ENCODE assay signal across 11 cellular contexts in the genomic region with DNA sequence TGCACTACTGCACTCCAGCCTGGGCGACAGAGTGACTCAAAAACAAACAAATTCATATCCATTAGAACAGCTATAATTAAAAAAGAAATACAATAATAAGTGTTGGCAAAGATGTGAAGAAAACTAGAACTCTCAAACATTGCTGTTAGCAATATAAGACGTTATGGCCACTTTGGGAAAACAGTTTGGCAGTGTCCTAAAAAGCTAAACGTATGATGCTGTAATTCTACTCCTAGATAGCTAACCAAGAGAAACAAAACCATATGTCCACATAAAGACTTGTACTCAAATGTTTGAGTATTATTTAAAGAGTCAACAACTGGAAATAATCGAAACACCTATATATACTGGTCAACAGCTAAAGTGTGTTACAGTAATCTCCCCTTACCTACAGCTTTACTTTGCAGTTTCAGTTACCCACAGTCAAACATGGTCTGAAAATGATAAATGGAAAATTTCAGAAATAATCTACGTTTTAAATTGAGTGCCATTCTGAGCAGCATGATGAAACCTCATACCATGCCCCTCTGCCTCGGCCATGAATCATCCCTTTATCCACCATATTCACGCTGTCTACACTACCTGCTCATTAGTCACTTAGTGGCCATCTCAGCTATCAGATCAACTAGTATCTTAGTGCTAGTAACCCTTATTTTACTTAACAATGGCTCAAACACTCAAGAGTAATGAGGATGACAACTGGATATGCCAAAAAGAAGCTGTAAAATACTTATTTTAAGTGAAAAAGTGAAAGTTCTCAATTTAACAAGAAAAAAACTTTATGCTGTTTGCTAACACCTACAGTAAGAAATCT. TPM values are rescaled to one million over a fixed set of nuclear protein-coding genes. Genes with fewer than 3 reads are reported as not detected.
DNase-seq lines count a peak whose midpoint lies in the region; ATAC-seq and TF ChIP-seq lines count a peak whose summit lies in the region.
"Had no signal": no experiment of that assay in that cellular context is flagged by ENCODE, and none has a peak within 500 bp of the region (broad histone marks: within the 10 kb centered on the region; RNA-seq: fewer than 3 reads in every experiment).

No MANE protein-coding gene starts in this region.

- DNase-seq in AG10803 (ENCODE audit: low read depth) (peak; percentile 46), H9 (no peak), RPMI7951 (ENCODE audit: low read depth) (peak; percentile 50), fibroblast of the aortic adventitia (ENCODE audit: low read depth) (peak; percentile 58), dermis blood vessel endothelial cell (no peak), iPS-NIHi11 (ENCODE audit: low spot score) (no peak), mucosa of descending colon (no peak)

- peak overlapping the region; percentile 28 for H3K27ac ChIP-seq in H9 (ENCODE audit: insufficient read length, low read depth, low read length)

- peaks cover 39% of the 10 kb centered on the region; the same call in 1 of the 2 replicates for H3K79me2 ChIP-seq in H9 (ENCODE audit: insufficient read depth, low read length)

- ATAC-seq in GM18873 (IDR thresholded peaks at IDR 0.05; ENCODE audit: low FRiP score, unreplicated experiment), result no peak
- ATAC-seq in mucosa of descending colon, result no peak
- ATAC-seq: Right ventricle myocardium inferior had no signal

- no peak overlapping the region for H2BK15ac ChIP-seq in H9 (ENCODE audit: low read depth, low read length)

- no peak overlapping the region for H3K23ac ChIP-seq in H9 (ENCODE audit: insufficient read length, low read depth, low read length)

- no peak overlapping the region for H4K5ac ChIP-seq in H9 (ENCODE audit: insufficient read length, low read depth, low read length)

- no peak overlapping the region for H2BK120ac ChIP-seq in H9 (ENCODE audit: low read depth, low read length, poor library complexity, severe bottlenecking)

- no peak overlapping the region for H4K91ac ChIP-seq in H9 (ENCODE audit: insufficient read length, low read depth, low read length)

- no CpG with 5 or more reads among the region's 7 CpGs for WGBS in H9 (ENCODE audit: extremely low coverage, insufficient read length, low lambda C conversion rate)

- no peaks in the 10 kb centered on the region; a peak in 1 of 7 replicates for H3K36me3 Mint-ChIP-seq in H9 (ENCODE audit: insufficient read depth in 1 of 3, low read depth in 3 of 3)

- H2BK12ac ChIP-seq in H9 (ENCODE audit: insufficient read length, low read depth, low read length), result no peak overlapping the region

- H3K4me2 ChIP-seq in H9 (ENCODE audit: insufficient read depth, insufficient read length, low read length), result no peak overlapping the region

- H3K4me3 ChIP-seq in AG10803 (ENCODE audit: low read length) (peak overlapping the region; percentile 10; the same call in 1 of the 2 replicates), fibroblast of the aortic adventitia (ENCODE audit: low read depth, low read length) (peak overlapping the region; percentile 9), mucosa of descending colon (no peak overlapping the region)

- peaks cover 5% of the 10 kb centered on the region; the same call in 1 of the 2 replicates for H3K4me1 ChIP-seq in H9 (ENCODE audit: insufficient read depth, low read length)
- peaks cover 7% of the 10 kb centered on the region for H3K4me1 ChIP-seq in mucosa of descending colon (ENCODE audit: low read depth)

- H2AK5ac ChIP-seq in H9 (ENCODE audit: insufficient read length, low read length), result no peak overlapping the region

- H4K8ac ChIP-seq in H9 (replicated peaks; ENCODE audit: insufficient read length, low read depth, low read length), result no peak overlapping the region

- no peaks in the 10 kb centered on the region for H3K27me3 Mint-ChIP-seq in H9 (ENCODE audit: low read depth)

- H3K14ac ChIP-seq in H9 (ENCODE audit: insufficient read depth, low read length), result no peak overlapping the region

- no peak overlapping the region for H3T11ph ChIP-seq in H9 (ENCODE audit: low read length)

- no peak overlapping the region for H2BK20ac ChIP-seq in H9 (ENCODE audit: low read depth, low read length, poor library complexity, severe bottlenecking)

- H3K9me3 ChIP-seq in H9 (ENCODE audit: control insufficient read depth, low read depth, low read length) (no peaks in the 10 kb centered on the region), mucosa of descending colon (no peaks in the 10 kb centered on the region)

- H3K4me1 Mint-ChIP-seq in H9, result peaks cover 54 to 59% of the 10 kb centered on the region in 2 experiments

- H3K27ac Mint-ChIP-seq in H9, result peak overlapping the region; percentile 64 to 89 (median 74); a peak in 4 of 7 replicates
- H3K27ac Mint-ChIP-seq: activated T-helper 1 cell treated with anti-CD3 and anti-CD28 coated beads, Interleukin-12 subunit alpha, Interleukin-12 subunit beta, Interleukin-2, Interleukin-4 antibody, amounts not matched to agents 30 ng/mL and 10 ng/mL and 1 ng/mL, durations not matched to agents 14 hours and 24 hours and 36 hours had no signal

- intact Hi-C loops in mucosa of descending colon (cut with DNase I, micrococcal nuclease), result no loop called here

- peaks cover 5% of the 10 kb centered on the region for H3K23me2 ChIP-seq in H9 (ENCODE audit: insufficient read length, low read depth, low read length, poor library complexity, severe bottlenecking)

- H3K27me3 ChIP-seq in H9 (ENCODE audit: insufficient read depth, low read length), result no peaks in the 10 kb centered on the region

- peaks cover 12% of the 10 kb centered on the region for H3K79me1 ChIP-seq in H9 (ENCODE audit: insufficient read depth, low read depth, low read length, poor library complexity, severe bottlenecking)

- H3K4ac ChIP-seq in H9 (ENCODE audit: low read depth, low read length), result no peak overlapping the region

- H3K56ac ChIP-seq in H9 (ENCODE audit: insufficient read length, low read depth, low read length), result no peak overlapping the region

- H4K20me1 ChIP-seq in H9 (ENCODE audit: control insufficient read depth, insufficient read depth, insufficient read length), result no peaks in the 10 kb centered on the region

- H2BK5ac ChIP-seq in H9 (ENCODE audit: insufficient read length, low read length), result no peak overlapping the region

- TF ChIP-seq CTCF in AG10803 (conservative IDR thresholded peaks at IDR 0.05; ENCODE audit: low read length) (no peak), H9 (conservative IDR thresholded peaks at IDR 0.05) (no peak), fibroblast of the aortic adventitia (IDR thresholded peaks at IDR 0.05; ENCODE audit: insufficient read depth, low read length) (no peak), mucosa of descending colon (IDR thresholded peaks at IDR 0.05) (no peak)

- H3K9ac ChIP-seq in H9 (ENCODE audit: extremely low read depth, insufficient read length, low read length), result no peak overlapping the region

- no peaks in the 10 kb centered on the region for H3K36me3 ChIP-seq in mucosa of descending colon (ENCODE audit: low read depth)

- no peak overlapping the region for H3K18ac ChIP-seq in H9 (ENCODE audit: insufficient read length, low read depth, low read length)

- no peak overlapping the region for H3K4me3 Mint-ChIP-seq in H9
- H3K4me3 Mint-ChIP-seq: activated T-helper 1 cell treated with anti-CD3 and anti-CD28 coated beads, Interleukin-12 subunit alpha, Interleukin-12 subunit beta, Interleukin-2, Interleukin-4 antibody, amounts not matched to agents 30 ng/mL and 10 ng/mL and 1 ng/mL, durations not matched to agents 14 hours and 24 hours and 36 hours had no signal

- no peak overlapping the region for H2AFZ ChIP-seq in H9 (ENCODE audit: low read length)

- H3K9me3 Mint-ChIP-seq in H9, result no peaks in the 10 kb centered on the region; a peak in 1 of 5 replicates
- H3K9me3 Mint-ChIP-seq: activated T-helper 1 cell treated with anti-CD3 and anti-CD28 coated beads, Interleukin-12 subunit alpha, Interleukin-12 subunit beta, Interleukin-2, Interleukin-4 antibody, amounts not matched to agents 30 ng/mL and 10 ng/mL and 1 ng/mL, durations not matched to agents 14 hours and 24 hours and 36 hours; neural crest cell had no signal

RNA-seq across cellular contexts. Expression of gene ELF2, which starts 4.9 kb away (rescaled TPM):
- total RNA-seq in H9 (2021), result 47.0 and 49.6 TPM in 2 replicates
- total RNA-seq in RPMI7951 (2014; rRNA removed; shearing (Covaris generic)), result 24.8 and 28.5 TPM in 2 replicates
- 42.8 and 52.2 TPM in 2 replicates for total RNA-seq in fibroblast of the aortic adventitia (ENCODE audit: low replicate concordance)
- total RNA-seq in dermis blood vessel endothelial cell, result 52.8 and 54.9 TPM in 2 replicates
- 10 to 100 TPM; 34.9 to 67.2 (median 51.9) TPM for total RNA-seq in mucosa of descending colon

Comparison
In these comparisons a context has a peak if more than half of its experiments do, and no peak if none do; other contexts are left out.
1. DNase-seq: peak in AG10803 (single experiment), RPMI7951 (single experiment) and fibroblast of the aortic adventitia (single experiment); none in H9 (single experiment), dermis blood vessel endothelial cell (single experiment), iPS-NIHi11 (single experiment) and mucosa of descending colon (0 of 3).